ENCODE assay signal across 8 cellular contexts in the genomic region with DNA sequence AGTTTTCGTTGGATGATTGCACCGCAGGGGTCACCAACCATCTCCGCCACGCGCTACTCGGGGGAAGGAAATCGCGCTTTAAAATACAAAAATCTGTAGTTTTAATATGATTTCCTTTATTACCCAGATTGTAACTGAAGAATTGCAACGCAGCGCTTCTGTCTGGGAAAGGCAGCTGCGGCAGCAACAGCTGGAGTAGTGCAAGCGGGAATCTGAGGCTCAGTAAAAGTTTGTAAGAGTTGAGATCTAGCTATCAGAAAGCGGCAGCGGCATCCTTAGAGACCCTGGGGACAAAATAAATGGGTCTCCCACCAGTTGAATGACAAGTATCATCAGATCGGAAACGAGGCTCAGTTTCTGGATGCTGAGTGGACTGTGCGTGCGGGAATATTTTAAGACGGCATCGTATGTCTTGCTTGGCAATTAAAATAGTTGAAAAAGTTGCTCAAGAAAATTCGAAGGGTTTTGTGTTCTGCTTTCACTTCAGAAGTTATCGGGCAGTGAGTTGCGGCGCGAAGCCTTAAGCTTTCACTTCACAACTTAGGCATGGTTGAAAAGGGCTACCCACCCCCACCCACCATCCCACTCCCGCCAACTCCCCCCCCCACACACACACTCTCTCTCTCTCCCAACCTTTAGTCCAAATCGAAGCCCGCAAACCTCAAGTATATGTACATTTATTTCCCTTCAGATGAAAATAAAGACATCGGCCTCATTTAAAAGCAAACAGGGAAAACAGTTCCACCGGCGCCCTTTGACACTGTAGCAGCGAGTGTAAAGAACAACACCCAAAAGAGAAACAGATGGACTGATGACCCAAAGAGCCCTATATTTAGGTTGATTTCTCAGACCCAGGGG. TPM values are rescaled to one million over a fixed set of nuclear protein-coding genes. Genes with fewer than 3 reads are reported as not detected.
A peak's percentile ranks its signal among the peaks of the same experiment; 100 is the strongest.
DNase-seq lines count a peak whose midpoint lies in the region; ATAC-seq and TF ChIP-seq lines count a peak whose summit lies in the region.

No MANE protein-coding gene starts in this region.

- H3K4me3 Mint-ChIP-seq in chondrocyte (ENCODE audit: unreplicated experiment), result peak overlapping the region; percentile 89
- H3K4me3 Mint-ChIP-seq in memory B cell, result peak overlapping the region; percentile 89

- TF ChIP-seq CTCF in A673 (conservative IDR thresholded peaks at IDR 0.05; ENCODE audit: low read depth, low read length) (no peak), chondrocyte (IDR thresholded peaks at IDR 0.05) (no peak), uterus (IDR thresholded peaks at IDR 0.05) (no peak)

- H3K27me3 ChIP-seq in A673 (replicated peaks; ENCODE audit: insufficient read depth, low read depth, low read length, poor library complexity), result peaks cover 93% of the 10 kb centered on the region
- peaks cover 34 to 57% of the 10 kb centered on the region in 2 donors for H3K27me3 ChIP-seq in uterus

- no peak for TF ChIP-seq POLR2A in uterus (IDR thresholded peaks at IDR 0.05)

- H3K27ac ChIP-seq in A673 (ENCODE audit: low read depth, low read length, poor library complexity, severe bottlenecking) (no peak overlapping the region), uterus (peak overlapping the region; percentile 58 to 74)

- H3K4me1 Mint-ChIP-seq in chondrocyte (ENCODE audit: low read depth), result peaks cover 50% of the 10 kb centered on the region
- peaks cover 20% of the 10 kb centered on the region for H3K4me1 Mint-ChIP-seq in memory B cell

- intact Hi-C loops in A673 (cut with micrococcal nuclease; ENCODE audit: unreplicated experiment), result loop anchor here (5.0 to 10.0 kb wide), 2 partner anchors 366 to 524 kb away; no protein-coding TSS in a partner anchor
- intact Hi-C loops in uterus (cut with DNase I; ENCODE audit: low total_unique reads), result no loop called here

- H3K36me3 ChIP-seq in A673 (ENCODE audit: insufficient read depth, low read length, poor library complexity, severe bottlenecking) (no peaks in the 10 kb centered on the region), uterus (no peaks in the 10 kb centered on the region)

- H3K4me1 ChIP-seq in A673 (ENCODE audit: insufficient read depth, low read length, poor library complexity, severe bottlenecking) (peaks cover 8% of the 10 kb centered on the region), uterus (peaks cover 0 to 9% of the 10 kb centered on the region in 2 donors)

- H3K4me3 ChIP-seq in A673 (ENCODE audit: low read depth, low read length, poor library complexity, severe bottlenecking) (peak overlapping the region; percentile 47), uterus (peak overlapping the region; percentile 43 to 48)
- H3K4me3 ChIP-seq in Jurkat, Clone E6-1 (ENCODE audit: low read length), result peak overlapping the region; percentile 9; the same call in 1 of the 2 replicates

- POLR2A ChIA-PET in A673 (lab: Charles Lee; ENCODE audit: low non-redundant PET), result no interaction called here

- BruUV-seq in A673 (replicated peaks; lab: Mats Ljungman, UMichigan), result no TSS peak

- H3K27me3 Mint-ChIP-seq in chondrocyte (ENCODE audit: low read depth), result peaks cover 28% of the 10 kb centered on the region
- peaks cover 41% of the 10 kb centered on the region for H3K27me3 Mint-ChIP-seq in memory B cell

- no peaks in the 10 kb centered on the region for H3K36me3 Mint-ChIP-seq in chondrocyte (ENCODE audit: low read depth)
- peaks cover 3% of the 10 kb centered on the region for H3K36me3 Mint-ChIP-seq in memory B cell
- H3K36me3 Mint-ChIP-seq in activated naive CD4-positive, alpha-beta T cell treated with anti-CD3 and anti-CD28 coated beads, Interleukin-2, amount 50 U/mL, for 72 hours, result peaks cover 0 to 36% of the 10 kb centered on the region in 2 donors

- CTCF ChIA-PET in A673 (lab: Charles Lee), result interaction anchor here (0.8 kb wide), 1 partner anchor 9 kb away, joined by 3 read pairs; no protein-coding TSS in a partner anchor

- H3K9me3 Mint-ChIP-seq in chondrocyte (ENCODE audit: low read depth) (no peaks in the 10 kb centered on the region), memory B cell (peaks cover 3% of the 10 kb centered on the region)
- no peaks in the 10 kb centered on the region for H3K9me3 Mint-ChIP-seq in activated naive CD4-positive, alpha-beta T cell treated with anti-CD3 and anti-CD28 coated beads, Interleukin-2, amount 50 U/mL, for 72 hours

- H3K27ac Mint-ChIP-seq in chondrocyte (ENCODE audit: unreplicated experiment), result peak overlapping the region; percentile 65
- H3K27ac Mint-ChIP-seq in memory B cell, result peak overlapping the region; percentile 73
- H3K27ac Mint-ChIP-seq in activated naive CD4-positive, alpha-beta T cell treated with anti-CD3 and anti-CD28 coated beads, Interleukin-2, amount 50 U/mL, for 72 hours, result peak overlapping the region in 1 of 2 donors; percentile 15

- DNase-seq in A673 (ENCODE audit: low spot score) (peak; percentile 28), chondrocyte (ENCODE audit: low spot score) (no peak), memory B cell (ENCODE audit: low spot score in 2 of 2) (no peak), uterus (no peak)
- no peak for DNase-seq in Jurkat, Clone E6-1 (ENCODE audit: low read depth, low spot score)
- no peak for DNase-seq in activated naive CD4-positive, alpha-beta T cell treated with anti-CD3 and anti-CD28 coated beads, Interleukin-2, amount 50 U/mL, for 72 hours (ENCODE audit: low spot score in 2 of 2)

- ATAC-seq in memory B cell (ENCODE audit: low read depth), result no peak
- ATAC-seq in GM19452 (IDR thresholded peaks at IDR 0.05; ENCODE audit: unreplicated experiment), result no peak
- ATAC-seq in activated naive CD4-positive, alpha-beta T cell treated with anti-CD3 and anti-CD28 coated beads, Interleukin-2, amount 50 U/mL, for 72 hours, result no peak
- no peak for ATAC-seq in GM21360 (IDR thresholded peaks at IDR 0.05; ENCODE audit: unreplicated experiment)

- H3K9me3 ChIP-seq in A673 (ENCODE audit: low read depth, low read length, poor library complexity, severe bottlenecking), result no peaks in the 10 kb centered on the region
- H3K9me3 ChIP-seq in uterus, result no peaks in the 10 kb centered on the region

RNA-seq across cellular contexts. Expression of a gene that starts 2.6 kb away (rescaled TPM):
- total RNA-seq in A673 (2021) (not detected in 2 replicates), chondrocyte (4.6 to 11.4 TPM (median 5.2 TPM) in 3 replicates), uterus (10 to 100 TPM; 12.8 to 76.9 (median 35.1) TPM)
- 1.1 TPM for polyA plus RNA-seq in Jurkat, Clone E6-1 (2012; ENCODE audit: insufficient read depth, insufficient read length)
- not detected for total RNA-seq in activated naive CD4-positive, alpha-beta T cell treated with anti-CD3 and anti-CD28 coated beads, Interleukin-2, amount 50 U/mL, for 72 hours
